1 cellular context compared by ENCODE assay signal in the genomic region with DNA sequence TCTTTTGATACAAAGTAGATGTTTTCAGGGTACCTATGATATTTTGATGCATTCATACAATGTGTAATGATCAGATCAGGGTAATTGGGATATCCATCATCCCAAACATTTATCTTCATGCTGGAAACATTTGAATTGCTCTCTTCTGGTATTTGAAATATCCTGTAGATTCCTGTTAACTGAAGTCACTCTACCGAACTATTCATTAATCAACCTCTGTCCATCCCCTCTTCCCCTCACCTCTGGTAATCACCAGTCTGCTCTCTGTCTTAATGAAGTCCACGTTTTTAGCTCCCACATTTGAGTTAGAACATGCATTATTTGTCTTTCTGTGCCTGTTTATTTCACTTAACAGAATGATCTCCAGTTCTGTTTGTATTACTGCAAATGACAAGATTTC.
TF ChIP-seq lines count a peak whose summit lies in the region.

No MANE protein-coding gene starts in this region.

TF ChIP-seq in GM12878, 131 proteins besides CTCF, POLR2A, EP300 and RAD21:
- TF ChIP-seq ZNF274 (IDR thresholded peaks at IDR 0.05; ENCODE audit: insufficient read depth, insufficient read length) (no peak), SPI1 (IDR thresholded peaks at IDR 0.05; ENCODE audit: borderline replicate concordance, insufficient read depth, low read depth, low read length) (no peak), POLR2AphosphoS5 (IDR thresholded peaks at IDR 0.05; ENCODE audit: low read length) (no peak), EED (IDR thresholded peaks at IDR 0.05; ENCODE audit: low read depth) (no peak), KDM1A (IDR thresholded peaks at IDR 0.05; ENCODE audit: borderline replicate concordance) (no peak), STAT3 (IDR thresholded peaks at IDR 0.05; ENCODE audit: low read depth, low read length) (no peak), SREBF2 (IDR thresholded peaks at IDR 0.05; ENCODE audit: low read length) (no peak)
- TF ChIP-seq, protein P1, sequence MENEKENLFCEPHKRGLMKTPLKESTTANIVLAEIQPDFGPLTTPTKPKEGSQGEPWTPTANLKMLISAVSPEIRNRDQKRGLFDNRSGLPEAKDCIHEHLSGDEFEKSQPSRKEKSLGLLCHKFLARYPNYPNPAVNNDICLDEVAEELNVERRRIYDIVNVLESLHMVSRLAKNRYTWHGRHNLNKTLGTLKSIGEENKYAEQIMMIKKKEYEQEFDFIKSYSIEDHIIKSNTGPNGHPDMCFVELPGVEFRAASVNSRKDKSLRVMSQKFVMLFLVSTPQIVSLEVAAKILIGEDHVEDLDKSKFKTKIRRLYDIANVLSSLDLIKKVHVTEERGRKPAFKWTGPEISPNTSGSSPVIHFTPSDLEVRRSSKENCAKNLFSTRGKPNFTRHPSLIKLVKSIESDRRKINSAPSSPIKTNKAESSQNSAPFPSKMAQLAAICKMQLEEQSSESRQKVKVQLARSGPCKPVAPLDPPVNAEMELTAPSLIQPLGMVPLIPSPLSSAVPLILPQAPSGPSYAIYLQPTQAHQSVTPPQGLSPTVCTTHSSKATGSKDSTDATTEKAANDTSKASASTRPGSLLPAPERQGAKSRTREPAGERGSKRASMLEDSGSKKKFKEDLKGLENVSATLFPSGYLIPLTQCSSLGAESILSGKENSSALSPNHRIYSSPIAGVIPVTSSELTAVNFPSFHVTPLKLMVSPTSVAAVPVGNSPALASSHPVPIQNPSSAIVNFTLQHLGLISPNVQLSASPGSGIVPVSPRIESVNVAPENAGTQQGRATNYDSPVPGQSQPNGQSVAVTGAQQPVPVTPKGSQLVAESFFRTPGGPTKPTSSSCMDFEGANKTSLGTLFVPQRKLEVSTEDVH (IDR thresholded peaks at IDR 0.05; ENCODE audit: low read depth, partially characterized antibody) = no peak
- TF ChIP-seq, protein P2, sequence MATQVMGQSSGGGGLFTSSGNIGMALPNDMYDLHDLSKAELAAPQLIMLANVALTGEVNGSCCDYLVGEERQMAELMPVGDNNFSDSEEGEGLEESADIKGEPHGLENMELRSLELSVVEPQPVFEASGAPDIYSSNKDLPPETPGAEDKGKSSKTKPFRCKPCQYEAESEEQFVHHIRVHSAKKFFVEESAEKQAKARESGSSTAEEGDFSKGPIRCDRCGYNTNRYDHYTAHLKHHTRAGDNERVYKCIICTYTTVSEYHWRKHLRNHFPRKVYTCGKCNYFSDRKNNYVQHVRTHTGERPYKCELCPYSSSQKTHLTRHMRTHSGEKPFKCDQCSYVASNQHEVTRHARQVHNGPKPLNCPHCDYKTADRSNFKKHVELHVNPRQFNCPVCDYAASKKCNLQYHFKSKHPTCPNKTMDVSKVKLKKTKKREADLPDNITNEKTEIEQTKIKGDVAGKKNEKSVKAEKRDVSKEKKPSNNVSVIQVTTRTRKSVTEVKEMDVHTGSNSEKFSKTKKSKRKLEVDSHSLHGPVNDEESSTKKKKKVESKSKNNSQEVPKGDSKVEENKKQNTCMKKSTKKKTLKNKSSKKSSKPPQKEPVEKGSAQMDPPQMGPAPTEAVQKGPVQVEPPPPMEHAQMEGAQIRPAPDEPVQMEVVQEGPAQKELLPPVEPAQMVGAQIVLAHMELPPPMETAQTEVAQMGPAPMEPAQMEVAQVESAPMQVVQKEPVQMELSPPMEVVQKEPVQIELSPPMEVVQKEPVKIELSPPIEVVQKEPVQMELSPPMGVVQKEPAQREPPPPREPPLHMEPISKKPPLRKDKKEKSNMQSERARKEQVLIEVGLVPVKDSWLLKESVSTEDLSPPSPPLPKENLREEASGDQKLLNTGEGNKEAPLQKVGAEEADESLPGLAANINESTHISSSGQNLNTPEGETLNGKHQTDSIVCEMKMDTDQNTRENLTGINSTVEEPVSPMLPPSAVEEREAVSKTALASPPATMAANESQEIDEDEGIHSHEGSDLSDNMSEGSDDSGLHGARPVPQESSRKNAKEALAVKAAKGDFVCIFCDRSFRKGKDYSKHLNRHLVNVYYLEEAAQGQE (IDR thresholded peaks at IDR 0.05; ENCODE audit: low read depth, low read length) = no peak
